Comparison of ENCODE assay signal across 8 cellular contexts in the genomic region with DNA sequence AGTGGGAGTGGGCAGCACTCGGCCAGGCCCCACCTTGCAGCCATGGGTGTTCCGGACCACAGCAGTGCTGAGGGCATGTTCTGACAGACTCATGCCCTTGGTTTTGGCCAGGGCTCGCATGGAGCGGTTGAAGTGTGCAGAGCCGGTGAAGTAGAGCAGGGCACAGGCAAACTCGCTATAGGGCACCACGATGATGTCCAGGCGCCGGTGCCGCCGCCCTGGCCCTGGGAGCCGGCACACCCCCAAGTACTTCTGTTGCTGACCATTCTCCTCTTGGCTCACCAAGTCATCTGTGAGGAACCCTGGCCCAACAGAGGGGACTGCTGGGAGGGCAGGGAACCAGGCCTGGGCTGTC.
"Had no signal": no experiment of that assay in that cellular context is flagged by ENCODE, and none has a peak within 500 bp of the region (broad histone marks: within the 10 kb centered on the region; RNA-seq: fewer than 3 reads in every experiment).

No MANE protein-coding gene starts in this region.

- DNase-seq: H9, HCEC 1CT, HFFc6 had no signal

- FAIRE-seq: H1, H54, HepG2 had no signal

- H3K4me3 ChIP-seq: GM23338 had no signal

- ATAC-seq: HepG2 had no signal

- H3K27ac ChIP-seq: HL-60 had no signal
